Comparison of ENCODE assay signal across 18 cellular contexts in genomic region chr17:69489303-69489702, GRCh38.
DNase-seq lines count a peak whose midpoint lies in the region; ATAC-seq, FAIRE-seq and TF ChIP-seq lines count a peak whose summit lies in the region.
"Had no signal": no experiment of that assay in that cellular context is flagged by ENCODE, and none has a peak within 500 bp of the region (broad histone marks: within the 10 kb centered on the region; RNA-seq: fewer than 3 reads in every experiment).

No MANE protein-coding gene starts in this region.

- H3K4me2 ChIP-seq in A549: no peak overlapping the region

- no peak for TF ChIP-seq CTCF in A549 (IDR thresholded peaks at IDR 0.05)
- TF ChIP-seq CTCF in kidney (IDR thresholded peaks at IDR 0.05; ENCODE audit: borderline replicate concordance, extremely low read depth, insufficient read depth): no peak
- TF ChIP-seq CTCF in psoas muscle (IDR thresholded peaks at IDR 0.05): no peak

- no peaks in the 10 kb centered on the region for H3K36me3 ChIP-seq in kidney (ENCODE audit: control insufficient read depth in 1 of 2, insufficient read depth in 2 of 2, low read length in 2 of 2)
- H3K36me3 ChIP-seq in psoas muscle (ENCODE audit: insufficient read depth in 1 of 2, low read depth in 1 of 2): no peaks in the 10 kb centered on the region

- no peak for TF ChIP-seq EP300 in A549 (IDR thresholded peaks at IDR 0.05)

- H3K9ac ChIP-seq in kidney (ENCODE audit: low read length in 2 of 2): no peak overlapping the region
- H3K9ac ChIP-seq: GM23248 had no signal

- no peak for DNase-seq in A549 (ENCODE audit: low read depth in 1 of 2, low spot score in 1 of 2)
- no peak for DNase-seq in kidney
- DNase-seq in psoas muscle: no peak
- no peak for DNase-seq in NOMO-1 treated with DMSO at 0.1 percent for 48 hours (lab: John Stamatoyannopoulos, UW; ENCODE audit: unreplicated experiment)
- no peak for DNase-seq in COLO829 (ENCODE audit: low spot score)
- DNase-seq: 8988T; C1 segment of cervical spinal cord; Caco-2; CD4-positive, alpha-beta memory T cell; DMS153; DND-41; GM23248; H7; HCEC 1CT had no signal

- FAIRE-seq in A549 (lab: Jason Lieb, UNC) (peak; percentile 98), kidney (lab: Jason Lieb, UNC) (peak; percentile 37)
- FAIRE-seq: G401.6, GM12892, H1 had no signal

- H3K27ac ChIP-seq in A549 (no peak overlapping the region), kidney (ENCODE audit: low read depth in 2 of 2, low read length in 2 of 2) (peak overlapping the region in 1 of 2 donors; percentile 16), psoas muscle (peak overlapping the region; percentile 41)
- H3K27ac ChIP-seq: GM23248 had no signal

- POLR2A ChIA-PET in A549 (lab: Yijun Ruan, JAX): no interaction called here

- H3K27me3 ChIP-seq in psoas muscle (ENCODE audit: insufficient read depth in 3 of 3, low read length in 2 of 3): no peaks in the 10 kb centered on the region

- no peak for TF ChIP-seq POLR2A in A549 (IDR thresholded peaks at IDR 0.05; ENCODE audit: low read length)

- no peak overlapping the region for H3K4me3 ChIP-seq in A549
- no peak overlapping the region for H3K4me3 ChIP-seq in kidney (ENCODE audit: low read length in 2 of 2)
- H3K4me3 ChIP-seq in psoas muscle: no peak overlapping the region
- H3K4me3 ChIP-seq: GM23248 had no signal

- peaks cover 28% of the 10 kb centered on the region for H3K4me1 ChIP-seq in A549
- peaks cover 0 to 3% of the 10 kb centered on the region in 2 donors for H3K4me1 ChIP-seq in kidney (ENCODE audit: control insufficient read depth in 1 of 2, insufficient read depth in 1 of 2, low read depth in 1 of 2, low read length in 2 of 2)
- peaks cover 52% of the 10 kb centered on the region for H3K4me1 ChIP-seq in psoas muscle

- CTCF ChIA-PET in A549 (lab: Yijun Ruan, JAX): interaction anchor here (1.2 kb wide), 1 partner anchor 34 kb away, joined by 3 read pairs; no protein-coding TSS in a partner anchor

- no peaks in the 10 kb centered on the region for H3K9me3 ChIP-seq in A549
- no peaks in the 10 kb centered on the region for H3K9me3 ChIP-seq in kidney (ENCODE audit: control insufficient read depth in 1 of 2, low read length in 2 of 2)
- no peaks in the 10 kb centered on the region for H3K9me3 ChIP-seq in psoas muscle
- H3K9me3 ChIP-seq: Caco-2 had no signal

- ATAC-seq in A549 (no peak), psoas muscle (no peak), HG03097 (IDR thresholded peaks at IDR 0.05; ENCODE audit: low FRiP score, unreplicated experiment) (no peak)

- TF ChIP-seq RAD21 in A549 (conservative IDR thresholded peaks at IDR 0.05 in 1 of 2, IDR thresholded peaks at IDR 0.05 in 1 of 2): no peak

- 92% methylated on average over 4 of the region's 4 CpGs for WGBS in A549 (ENCODE audit: missing lambda C conversion rate)
- WGBS in psoas muscle, 3 donors: 96 to 97% (median 96%) methylated on average over 4 of the region's 4 CpGs

- intact Hi-C loops in kidney (cut with DNase I): no loop called here
- intact Hi-C loops in psoas muscle (cut with DNase I): loop anchor here (5.0 kb wide), 1 partner anchor 37 kb away; no protein-coding TSS in a partner anchor

TF ChIP-seq in A549, 52 proteins besides CTCF, POLR2A, EP300 and RAD21:
- no peak for TF ChIP-seq NPAS2 (CRISPR knock-in tag; IDR thresholded peaks at IDR 0.05; ENCODE audit: borderline replicate concordance)
- no peak for TF ChIP-seq CBX2 (IDR thresholded peaks at IDR 0.05; ENCODE audit: borderline replicate concordance, low read depth)
- TF ChIP-seq ESRRA (IDR thresholded peaks at IDR 0.05; ENCODE audit: borderline replicate concordance, low read length): no peak
- no peak for TF ChIP-seq HEYL (CRISPR knock-in tag; IDR thresholded peaks at IDR 0.05)
- no peak for TF ChIP-seq SMC3 (IDR thresholded peaks at IDR 0.05)
- no peak for TF ChIP-seq FOSL2 (IDR thresholded peaks at IDR 0.05)
- TF ChIP-seq FOSL2 (CRISPR knock-in tag; IDR thresholded peaks at IDR 0.05): no peak
- TF ChIP-seq JUNB (IDR thresholded peaks at IDR 0.05): no peak
- TF ChIP-seq GATA3 (IDR thresholded peaks at IDR 0.05; ENCODE audit: borderline replicate concordance): no peak
- TF ChIP-seq CHD4 (IDR thresholded peaks at IDR 0.05; ENCODE audit: borderline replicate concordance): no peak
